Comparison of ENCODE assay signal across 26 cellular contexts in genomic region chr2:30367232-30368070, GRCh38.
DNase-seq lines count a peak whose midpoint lies in the region; ATAC-seq and TF ChIP-seq lines count a peak whose summit lies in the region.
"Had no signal": no experiment of that assay in that cellular context is flagged by ENCODE, and none has a peak within 500 bp of the region (broad histone marks: within the 10 kb centered on the region; RNA-seq: fewer than 3 reads in every experiment).

No MANE protein-coding gene starts in this region.

- no peak for ATAC-seq in HG02852 (IDR thresholded peaks at IDR 0.05; ENCODE audit: unreplicated experiment)
- ATAC-seq in Right ventricle myocardium inferior, result no peak
- ATAC-seq: Panc1 had no signal

- H3K4me3 Mint-ChIP-seq in mesothelial cell of epicardium, result no peak overlapping the region
- H3K4me3 Mint-ChIP-seq: CD4-positive, CD25-positive, alpha-beta regulatory T cell had no signal

- H3K4me1 ChIP-seq in SJSA1 (replicated peaks) (peaks cover 59% of the 10 kb centered on the region), uterus (peaks cover 0 to 1% of the 10 kb centered on the region in 2 donors)

- CTCF ChIA-PET in AG04450 (lab: Charles Lee), result interaction anchor here (1.1 to 1.3 kb wide), 2 partner anchors 338 to 344 kb away, joined by 3 to 4 read pairs; no protein-coding TSS in a partner anchor

- no peaks in the 10 kb centered on the region for H3K27me3 Mint-ChIP-seq in mesothelial cell of epicardium (ENCODE audit: low read depth)
- H3K27me3 Mint-ChIP-seq: activated T-helper 17 cell treated with anti-CD3 and anti-CD28 coated beads, Interleukin-2, amount 50 U/mL, for 72 hours; CD4-positive, CD25-positive, alpha-beta regulatory T cell; naive thymus-derived CD8-positive, alpha-beta T cell had no signal

- H3K36me3 ChIP-seq in SJSA1 (no peaks in the 10 kb centered on the region), uterus (no peaks in the 10 kb centered on the region)
- H3K36me3 ChIP-seq: heart left ventricle, sigmoid colon, transverse colon had no signal

- H3K27me3 ChIP-seq in AG04450 (ENCODE audit: control insufficient read depth, insufficient read depth, low read length) (no peaks in the 10 kb centered on the region), SJSA1 (replicated peaks) (no peaks in the 10 kb centered on the region), uterus (no peaks in the 10 kb centered on the region)
- H3K27me3 ChIP-seq: heart left ventricle, sigmoid colon, transverse colon had no signal

- peaks cover 20% of the 10 kb centered on the region for H3K4me1 Mint-ChIP-seq in mesothelial cell of epicardium

- intact Hi-C loops in Right ventricle myocardium inferior (cut with DNase I), result no loop called here
- intact Hi-C loops in uterus (cut with DNase I; ENCODE audit: low total_unique reads), result no loop called here

- H3K36me3 Mint-ChIP-seq in mesothelial cell of epicardium, result no peaks in the 10 kb centered on the region
- H3K36me3 Mint-ChIP-seq: CD4-positive, CD25-positive, alpha-beta regulatory T cell; naive thymus-derived CD8-positive, alpha-beta T cell had no signal

- H3K4me3 ChIP-seq in AG04450 (ENCODE audit: low read depth, low read length) (no peak overlapping the region), SJSA1 (no peak overlapping the region), uterus (no peak overlapping the region)
- H3K4me3 ChIP-seq: GM12878, heart left ventricle, sigmoid colon, transverse colon had no signal

- H3K9me3 ChIP-seq in AG04450 (ENCODE audit: control insufficient read depth, insufficient read depth, low read length), result no peaks in the 10 kb centered on the region
- no peaks in the 10 kb centered on the region for H3K9me3 ChIP-seq in SJSA1 (replicated peaks)
- H3K9me3 ChIP-seq in uterus, result no peaks in the 10 kb centered on the region
- H3K9me3 ChIP-seq: heart left ventricle, sigmoid colon, transverse colon had no signal

- peak overlapping the region; percentile 84 for H3K27ac Mint-ChIP-seq in mesothelial cell of epicardium

- H3K27ac ChIP-seq in AG04450 (ENCODE audit: low read depth, low read length), result peak overlapping the region; percentile 73
- H3K27ac ChIP-seq in SJSA1, result peak overlapping the region; percentile 77
- no peak overlapping the region for H3K27ac ChIP-seq in uterus
- H3K27ac ChIP-seq: 22Rv1, transverse colon had no signal

- TF ChIP-seq POLR2A in uterus (IDR thresholded peaks at IDR 0.05), result no peak

- no peaks in the 10 kb centered on the region for H3K9me3 Mint-ChIP-seq in mesothelial cell of epicardium
- H3K9me3 Mint-ChIP-seq: CD4-positive, CD25-positive, alpha-beta regulatory T cell; naive thymus-derived CD8-positive, alpha-beta T cell had no signal

- TF ChIP-seq CTCF in AG04450 (IDR thresholded peaks at IDR 0.05; ENCODE audit: low read depth, low read length) (no peak), mesothelial cell of epicardium (IDR thresholded peaks at IDR 0.05; ENCODE audit: unreplicated experiment) (no peak), uterus (IDR thresholded peaks at IDR 0.05) (no peak)

- POLR2A ChIA-PET in AG04450 (lab: Yijun Ruan, JAX), result interaction anchor here (0.6 to 3.0 kb wide), 9 partner anchors 37 to 137 kb away, joined by 3 to 19 read pairs (median 5); partner anchors contain the start of gene LBH

- DNase-seq in AG04450 (ENCODE audit: low read depth, low spot score) (no peak), SJSA1 (ENCODE audit: low read depth in 1 of 2, low spot score in 2 of 2) (peak in 1 of 2 experiments; percentile 67), fibroblast of gingiva (ENCODE audit: low read depth) (peak; percentile 24), mesothelial cell of epicardium (ENCODE audit: low spot score in 2 of 2, unreplicated experiment in 2 of 2) (no peak), NCI-H2171 treated with DMSO at 0.1 percent for 48 hours (lab: John Stamatoyannopoulos, UW) (no peak), Right ventricle myocardium inferior (ENCODE audit: missing footprints) (no peak), uterus (no peak)
- DNase-seq: activated CD4-positive, alpha-beta T cell treated with anti-CD3 and anti-CD28 coated beads for 48 hours; activated naive CD4-positive, alpha-beta T cell treated with anti-CD3 and anti-CD28 coated beads, Interleukin-2, amount 50 U/mL, for 16 hours; amniotic stem cell; CD4-positive, CD25-positive, alpha-beta regulatory T cell; H7; heart left ventricle; Karpas-422; naive thymus-derived CD8-positive, alpha-beta T cell; NCI-H1436; occipital lobe; SHP77 treated with DMSO at 0.1 percent for 48 hours; sigmoid colon; stimulated activated CD4-positive, alpha-beta T cell treated with anti-CD3 and anti-CD28 coated beads, Interleukin-4, amount 100 ng/mL, for 1 hour; transverse colon had no signal

Comparison
In these comparisons a context has a peak if more than half of its experiments do, and no peak if none do; other contexts are left out.
1. H3K27ac ChIP-seq: peak in AG04450 (single experiment) and SJSA1 (single experiment); none in uterus (0 of 2).